Comparison of ENCODE assay signal across 23 cellular contexts in genomic region chr18:11669271-11669947, GRCh38. TPM values are rescaled to one million over a fixed set of nuclear protein-coding genes. Genes with fewer than 3 reads are reported as not detected.
DNase-seq lines count a peak whose midpoint lies in the region; ATAC-seq, FAIRE-seq and TF ChIP-seq lines count a peak whose summit lies in the region.
"Had no signal": no experiment of that assay in that cellular context is flagged by ENCODE, and none has a peak within 500 bp of the region (broad histone marks: within the 10 kb centered on the region; RNA-seq: fewer than 3 reads in every experiment).

No MANE protein-coding gene starts in this region.

- no peaks in the 10 kb centered on the region for H4K20me1 ChIP-seq in H9 (ENCODE audit: control insufficient read depth, insufficient read depth, insufficient read length)

- H3K27ac ChIP-seq in H9 (ENCODE audit: insufficient read length, low read depth, low read length), result no peak overlapping the region
- H3K27ac ChIP-seq in RWPE2 (ENCODE audit: poor library complexity, severe bottlenecking), result peak overlapping the region; percentile 45
- peak overlapping the region; percentile 38 to 68 (median 48) for H3K27ac ChIP-seq in esophagus squamous epithelium
- H3K27ac ChIP-seq in neuronal stem cell (replicated peaks; ENCODE audit: low read length), result no peak overlapping the region
- H3K27ac ChIP-seq in spleen, result no peak overlapping the region
- H3K27ac ChIP-seq: hepatocyte had no signal

- H2BK12ac ChIP-seq in H9 (ENCODE audit: insufficient read length, low read depth, low read length) (no peak overlapping the region), neuronal stem cell (ENCODE audit: low read length) (peak overlapping the region; percentile 49)

- H3K4me1 Mint-ChIP-seq in H9, result peaks cover 28 to 34% of the 10 kb centered on the region in 2 experiments
- H3K4me1 Mint-ChIP-seq: activated B cell treated with CpG ODN at 0.5 μM for 24 hours had no signal

- H3K56ac ChIP-seq in H9 (ENCODE audit: insufficient read length, low read depth, low read length), result no peak overlapping the region

- H3K23ac ChIP-seq in H9 (ENCODE audit: insufficient read length, low read depth, low read length) (no peak overlapping the region), neuronal stem cell (ENCODE audit: low read depth, low read length, poor library complexity) (no peak overlapping the region)

- H3K9me3 Mint-ChIP-seq in H9, result no peaks in the 10 kb centered on the region
- H3K9me3 Mint-ChIP-seq: activated B cell treated with CpG ODN at 0.5 μM for 24 hours; activated CD4-positive, alpha-beta memory T cell treated with anti-CD3 and anti-CD28 coated beads for 36 hours; CD4-positive, alpha-beta T cell; dendritic cell treated with granulocyte-macrophage colony-stimulating factor and Interleukin-4, amounts not matched to agents 40 ng/mL and 50 ng/mL, for 4 days had no signal

- no peaks in the 10 kb centered on the region for H3K79me1 ChIP-seq in H9 (ENCODE audit: insufficient read depth, low read depth, low read length, poor library complexity, severe bottlenecking)
- H3K79me1 ChIP-seq in neuronal stem cell (ENCODE audit: low read depth, low read length), result no peaks in the 10 kb centered on the region

- no peak overlapping the region for H2BK20ac ChIP-seq in H9 (ENCODE audit: low read depth, low read length, poor library complexity, severe bottlenecking)

- no peaks in the 10 kb centered on the region for H3K27me3 ChIP-seq in H9 (ENCODE audit: insufficient read depth, low read length)
- H3K27me3 ChIP-seq in RWPE2 (ENCODE audit: insufficient read depth, poor library complexity, severe bottlenecking), result no peaks in the 10 kb centered on the region
- H3K27me3 ChIP-seq in esophagus squamous epithelium, result peaks cover 0 to 29% (median 0%) of the 10 kb centered on the region in 4 donors
- peaks cover 0 to 42% (median 2%) of the 10 kb centered on the region in 3 experiments for H3K27me3 ChIP-seq in neuronal stem cell (ENCODE audit: control insufficient read depth in 3 of 3, insufficient read depth in 3 of 3, low read depth in 1 of 3, low read length in 3 of 3)
- H3K27me3 ChIP-seq in spleen (replicated peaks in 1 of 7), result peaks cover 0 to 37% (median 0%) of the 10 kb centered on the region in 7 donors

- no peak overlapping the region for H3K4me2 ChIP-seq in H9 (ENCODE audit: insufficient read depth, insufficient read length, low read length)
- H3K4me2 ChIP-seq in neuronal stem cell (ENCODE audit: insufficient read depth, low read length, poor library complexity, severe bottlenecking), result no peak overlapping the region
- H3K4me2 ChIP-seq: hepatocyte had no signal

- H3K79me2 ChIP-seq in H9 (ENCODE audit: insufficient read depth, low read length), result no peaks in the 10 kb centered on the region
- H3K79me2 ChIP-seq: hepatocyte had no signal

- no peak overlapping the region for H2AK5ac ChIP-seq in H9 (ENCODE audit: insufficient read length, low read length)
- H2AK5ac ChIP-seq in neuronal stem cell (ENCODE audit: low read depth, low read length), result no peak overlapping the region

- WGBS in H9 (ENCODE audit: extremely low coverage, insufficient read length, low lambda C conversion rate), result no CpG with 5 or more reads among the region's 14 CpGs
- 42 to 47% methylated on average over 10 to 14 of the region's 14 CpGs for WGBS in esophagus squamous epithelium, 2 donors
- no CpG with 5 or more reads among the region's 14 CpGs for WGBS in neuronal stem cell (ENCODE audit: extremely low coverage in 2 of 2, insufficient read length in 2 of 2, insufficient replicate concordance in 1 of 2), 2 donors
- WGBS in spleen, 5 donors, result 82 to 87% (median 84%) methylated on average over 14 of the region's 14 CpGs

- H3K23me2 ChIP-seq in H9 (ENCODE audit: insufficient read length, low read depth, low read length, poor library complexity, severe bottlenecking), result no peaks in the 10 kb centered on the region

- H3K18ac ChIP-seq in H9 (ENCODE audit: insufficient read length, low read depth, low read length) (no peak overlapping the region), neuronal stem cell (ENCODE audit: low read length) (peak overlapping the region; percentile 79)

- TF ChIP-seq POLR2A in esophagus squamous epithelium (IDR thresholded peaks at IDR 0.05) (no peak), spleen (IDR thresholded peaks at IDR 0.05) (no peak), GM12892 (IDR thresholded peaks at IDR 0.05; ENCODE audit: low read depth, low read length) (no peak)

- peak; percentile 26 for DNase-seq in H9
- peak; percentile 79 for DNase-seq in RWPE2 (ENCODE audit: low spot score)
- no peak for DNase-seq in esophagus squamous epithelium (lab: John Stamatoyannopoulos, UW)
- DNase-seq in neuronal stem cell (ENCODE audit: low spot score), result no peak
- DNase-seq in spleen, result no peak
- no peak for DNase-seq in GM12892 (ENCODE audit: insufficient read length)
- DNase-seq in activated gamma-delta T cell (lab: John Stamatoyannopoulos, UW), result no peak
- DNase-seq: activated B cell treated with CpG ODN at 0.5 μM for 24 hours; activated CD4-positive, alpha-beta memory T cell treated with anti-CD3 and anti-CD28 coated beads for 36 hours; activated naive CD4-positive, alpha-beta T cell treated with Interleukin-2 at 50 U/mL for 16 hours; CD4-positive, alpha-beta T cell; DMS153; foreskin melanocyte; NCI-H69; nucleus accumbens; retina; stimulated activated CD4-positive, alpha-beta T cell treated with anti-CD3 and anti-CD28 coated beads, Interleukin-4, amount 100 ng/mL, for 1 hour; stimulated activated naive CD4-positive, alpha-beta T cell treated with Interleukin-2 at 50 U/mL for 16 hours had no signal

- H3K9ac ChIP-seq in H9 (ENCODE audit: extremely low read depth, insufficient read length, low read length), result no peak overlapping the region
- H3K9ac ChIP-seq in neuronal stem cell (ENCODE audit: low read depth, low read length, poor library complexity), result peak overlapping the region; percentile 5

- TF ChIP-seq CTCF in H9 (conservative IDR thresholded peaks at IDR 0.05) (no peak), RWPE2 (IDR thresholded peaks at IDR 0.05; ENCODE audit: poor library complexity, severe bottlenecking) (no peak), esophagus squamous epithelium (IDR thresholded peaks at IDR 0.05) (no peak), spleen (IDR thresholded peaks at IDR 0.05 in 8 of 11, conservative IDR thresholded peaks at IDR 0.05 in 3 of 11) (no peak)

- no peaks in the 10 kb centered on the region for H3K36me3 ChIP-seq in RWPE2 (ENCODE audit: low read depth)
- no peaks in the 10 kb centered on the region for H3K36me3 ChIP-seq in esophagus squamous epithelium
- no peaks in the 10 kb centered on the region for H3K36me3 ChIP-seq in neuronal stem cell (replicated peaks in 1 of 2; ENCODE audit: control insufficient read depth in 2 of 2, insufficient read depth in 2 of 2, low read length in 2 of 2)
- H3K36me3 ChIP-seq in spleen, result no peaks in the 10 kb centered on the region

- H3K14ac ChIP-seq in H9 (ENCODE audit: insufficient read depth, low read length), result no peak overlapping the region
- no peak overlapping the region for H3K14ac ChIP-seq in neuronal stem cell (ENCODE audit: low read length)

- H3K36me3 Mint-ChIP-seq in H9 (ENCODE audit: insufficient read depth in 1 of 3, low read depth in 3 of 3), result no peaks in the 10 kb centered on the region
- H3K36me3 Mint-ChIP-seq: activated CD4-positive, alpha-beta memory T cell treated with anti-CD3 and anti-CD28 coated beads for 36 hours had no signal

- H4K5ac ChIP-seq in H9 (ENCODE audit: insufficient read length, low read depth, low read length), result no peak overlapping the region

- ATAC-seq in RWPE2 (ENCODE audit: low read depth), result peak; percentile 98
- no peak for ATAC-seq in GM19467 (IDR thresholded peaks at IDR 0.05; ENCODE audit: unreplicated experiment)
- ATAC-seq: Right ventricle myocardium inferior had no signal

- no peak overlapping the region for H3T11ph ChIP-seq in H9 (ENCODE audit: low read length)

- H2BK120ac ChIP-seq in H9 (ENCODE audit: low read depth, low read length, poor library complexity, severe bottlenecking) (no peak overlapping the region), neuronal stem cell (ENCODE audit: low read depth, low read length) (no peak overlapping the region)

- H3K9me3 ChIP-seq in H9 (ENCODE audit: control insufficient read depth, low read depth, low read length), result no peaks in the 10 kb centered on the region
- H3K9me3 ChIP-seq in RWPE2 (ENCODE audit: severe bottlenecking), result no peaks in the 10 kb centered on the region
- no peaks in the 10 kb centered on the region for H3K9me3 ChIP-seq in esophagus squamous epithelium
- no peaks in the 10 kb centered on the region for H3K9me3 ChIP-seq in neuronal stem cell (replicated peaks in 1 of 2; ENCODE audit: control insufficient read depth in 2 of 2, insufficient read depth in 1 of 2, low read depth in 1 of 2, low read length in 2 of 2)
- H3K9me3 ChIP-seq in spleen, result no peaks in the 10 kb centered on the region

- H3K4me3 ChIP-seq in RWPE2 (ENCODE audit: severe bottlenecking), result no peak overlapping the region
- no peak overlapping the region for H3K4me3 ChIP-seq in esophagus squamous epithelium
- H3K4me3 ChIP-seq in neuronal stem cell (ENCODE audit: low read length in 2 of 2), result no peak overlapping the region
- no peak overlapping the region for H3K4me3 ChIP-seq in spleen
- H3K4me3 ChIP-seq: hepatocyte had no signal

- H3K4ac ChIP-seq in H9 (ENCODE audit: low read depth, low read length), result no peak overlapping the region
- H3K4ac ChIP-seq in neuronal stem cell (ENCODE audit: low read length), result no peak overlapping the region

- H4K91ac ChIP-seq in H9 (ENCODE audit: insufficient read length, low read depth, low read length), result no peak overlapping the region
- no peak overlapping the region for H4K91ac ChIP-seq in neuronal stem cell (ENCODE audit: low read depth, low read length, poor library complexity)

- H2AFZ ChIP-seq in H9 (ENCODE audit: low read length), result no peak overlapping the region
- no peak overlapping the region for H2AFZ ChIP-seq in neuronal stem cell (ENCODE audit: low read length)
- H2AFZ ChIP-seq: hepatocyte had no signal

- H4K8ac ChIP-seq in H9 (replicated peaks; ENCODE audit: insufficient read length, low read depth, low read length) (no peak overlapping the region), neuronal stem cell (ENCODE audit: low read depth, low read length) (no peak overlapping the region)

- H2BK5ac ChIP-seq in H9 (ENCODE audit: insufficient read length, low read length) (no peak overlapping the region), neuronal stem cell (ENCODE audit: low read length) (peak overlapping the region; percentile 25)

- H3K27me3 Mint-ChIP-seq in H9 (ENCODE audit: low read depth), result peaks cover 14% of the 10 kb centered on the region

- H3K4me1 ChIP-seq in H9 (ENCODE audit: insufficient read depth, low read length), result peaks cover 3% of the 10 kb centered on the region; the same call in 1 of the 2 replicates
- peaks cover 10% of the 10 kb centered on the region for H3K4me1 ChIP-seq in RWPE2 (ENCODE audit: insufficient read depth, poor library complexity, severe bottlenecking)
- peaks cover 4 to 30% (median 11%) of the 10 kb centered on the region in 3 donors for H3K4me1 ChIP-seq in esophagus squamous epithelium
- H3K4me1 ChIP-seq in neuronal stem cell (ENCODE audit: control insufficient read depth in 2 of 2, insufficient read depth in 1 of 2, low read depth in 1 of 2, low read length in 2 of 2), result no peaks in the 10 kb centered on the region
- no peaks in the 10 kb centered on the region for H3K4me1 ChIP-seq in spleen

- intact Hi-C loops in esophagus squamous epithelium (cut with DNase I), result no loop called here
- intact Hi-C loops in spleen (cut with DNase I; ENCODE audit: low total_unique reads), result no loop called here

- no peak for FAIRE-seq in GM12892 (lab: Jason Lieb, UNC)
- FAIRE-seq: endothelial cell of umbilical vein had no signal

- H3K4me3 Mint-ChIP-seq in H9, result no peak overlapping the region
- H3K4me3 Mint-ChIP-seq: activated B cell treated with CpG ODN at 0.5 μM for 24 hours; activated CD4-positive, alpha-beta memory T cell treated with anti-CD3 and anti-CD28 coated beads for 36 hours; CD4-positive, alpha-beta T cell; dendritic cell treated with granulocyte-macrophage colony-stimulating factor and Interleukin-4, amounts not matched to agents 40 ng/mL and 50 ng/mL, for 4 days had no signal

- no peak overlapping the region for H3K27ac Mint-ChIP-seq in H9
- H3K27ac Mint-ChIP-seq: activated B cell treated with CpG ODN at 0.5 μM for 24 hours; activated CD4-positive, alpha-beta memory T cell treated with anti-CD3 and anti-CD28 coated beads for 36 hours; CD4-positive, alpha-beta T cell; dendritic cell treated with granulocyte-macrophage colony-stimulating factor and Interleukin-4, amounts not matched to agents 40 ng/mL and 50 ng/mL, for 4 days had no signal

- H2BK15ac ChIP-seq in H9 (ENCODE audit: low read depth, low read length), result no peak overlapping the region
- peak overlapping the region; percentile 88 for H2BK15ac ChIP-seq in neuronal stem cell (ENCODE audit: low read length)

RNA-seq across cellular contexts. Expression of gene GNAL, which starts 19.7 kb away (rescaled TPM):
- total RNA-seq in H9 (2021), result 23.8 and 24.0 TPM in 2 replicates
- total RNA-seq in esophagus squamous epithelium, result 10 to 100 TPM in 2 of 4 donors, 1 to 10 TPM in 2; 2.4 to 23.4 (median 7.0) TPM
- polyA plus RNA-seq in neuronal stem cell (2013, experiment 1 of 2), result 9.6 TPM
- polyA plus RNA-seq in neuronal stem cell (2013, experiment 2 of 2), result 9.9 TPM
- 1 to 10 TPM; 1.6 to 5.7 (median 3.4) TPM for total RNA-seq in spleen
- 1 to 10 TPM in 2 of 3 donors, under 1 TPM in 1; 0.74 to 1.3 (median 1.2) TPM for polyA plus RNA-seq in spleen
- 0.30 TPM for polyA plus RNA-seq in GM12892 (2012; ENCODE audit: missing spikeins)
- total RNA-seq: activated B cell treated with CpG ODN at 0.5 μM for 24 hours had no signal

Comparison
In these comparisons a context has a peak if more than half of its experiments do, and no peak if none do; other contexts are left out.
1. DNase-seq: peak in H9 (single experiment) and RWPE2 (single experiment); none in esophagus squamous epithelium (single experiment), neuronal stem cell (single experiment), spleen (single experiment), GM12892 (single experiment) and activated gamma-delta T cell (single experiment).
2. H3K27ac ChIP-seq: peak in RWPE2 (single experiment) and esophagus squamous epithelium (4 of 4); none in H9 (single experiment), neuronal stem cell (single experiment) and spleen (0 of 8).